ENCODE assay signal across 1 cellular context in genomic region chr12:118358008-118358359, GRCh38.
TF ChIP-seq lines count a peak whose summit lies in the region.

No MANE protein-coding gene starts in this region.

TF ChIP-seq in GM12878, 131 proteins besides CTCF, POLR2A, EP300 and RAD21:
- no peak for TF ChIP-seq MTA2 (IDR thresholded peaks at IDR 0.05; ENCODE audit: low read depth)
- TF ChIP-seq RB1 (IDR thresholded peaks at IDR 0.05; ENCODE audit: borderline replicate concordance): no peak
- TF ChIP-seq TBL1XR1 (IDR thresholded peaks at IDR 0.05; ENCODE audit: low read depth, low read length): no peak
- TF ChIP-seq BCL11A (IDR thresholded peaks at IDR 0.05; ENCODE audit: low read depth, low read length): no peak
- TF ChIP-seq SKIL (IDR thresholded peaks at IDR 0.05; ENCODE audit: low read depth, poor library complexity, severe bottlenecking): no peak
- no peak for TF ChIP-seq SREBF2 (IDR thresholded peaks at IDR 0.05; ENCODE audit: low read length)
- TF ChIP-seq, protein P1, sequence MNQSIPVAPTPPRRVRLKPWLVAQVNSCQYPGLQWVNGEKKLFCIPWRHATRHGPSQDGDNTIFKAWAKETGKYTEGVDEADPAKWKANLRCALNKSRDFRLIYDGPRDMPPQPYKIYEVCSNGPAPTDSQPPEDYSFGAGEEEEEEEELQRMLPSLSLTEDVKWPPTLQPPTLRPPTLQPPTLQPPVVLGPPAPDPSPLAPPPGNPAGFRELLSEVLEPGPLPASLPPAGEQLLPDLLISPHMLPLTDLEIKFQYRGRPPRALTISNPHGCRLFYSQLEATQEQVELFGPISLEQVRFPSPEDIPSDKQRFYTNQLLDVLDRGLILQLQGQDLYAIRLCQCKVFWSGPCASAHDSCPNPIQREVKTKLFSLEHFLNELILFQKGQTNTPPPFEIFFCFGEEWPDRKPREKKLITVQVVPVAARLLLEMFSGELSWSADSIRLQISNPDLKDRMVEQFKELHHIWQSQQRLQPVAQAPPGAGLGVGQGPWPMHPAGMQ (IDR thresholded peaks at IDR 0.05; ENCODE audit: borderline replicate concordance): no peak
- TF ChIP-seq, protein P2, sequence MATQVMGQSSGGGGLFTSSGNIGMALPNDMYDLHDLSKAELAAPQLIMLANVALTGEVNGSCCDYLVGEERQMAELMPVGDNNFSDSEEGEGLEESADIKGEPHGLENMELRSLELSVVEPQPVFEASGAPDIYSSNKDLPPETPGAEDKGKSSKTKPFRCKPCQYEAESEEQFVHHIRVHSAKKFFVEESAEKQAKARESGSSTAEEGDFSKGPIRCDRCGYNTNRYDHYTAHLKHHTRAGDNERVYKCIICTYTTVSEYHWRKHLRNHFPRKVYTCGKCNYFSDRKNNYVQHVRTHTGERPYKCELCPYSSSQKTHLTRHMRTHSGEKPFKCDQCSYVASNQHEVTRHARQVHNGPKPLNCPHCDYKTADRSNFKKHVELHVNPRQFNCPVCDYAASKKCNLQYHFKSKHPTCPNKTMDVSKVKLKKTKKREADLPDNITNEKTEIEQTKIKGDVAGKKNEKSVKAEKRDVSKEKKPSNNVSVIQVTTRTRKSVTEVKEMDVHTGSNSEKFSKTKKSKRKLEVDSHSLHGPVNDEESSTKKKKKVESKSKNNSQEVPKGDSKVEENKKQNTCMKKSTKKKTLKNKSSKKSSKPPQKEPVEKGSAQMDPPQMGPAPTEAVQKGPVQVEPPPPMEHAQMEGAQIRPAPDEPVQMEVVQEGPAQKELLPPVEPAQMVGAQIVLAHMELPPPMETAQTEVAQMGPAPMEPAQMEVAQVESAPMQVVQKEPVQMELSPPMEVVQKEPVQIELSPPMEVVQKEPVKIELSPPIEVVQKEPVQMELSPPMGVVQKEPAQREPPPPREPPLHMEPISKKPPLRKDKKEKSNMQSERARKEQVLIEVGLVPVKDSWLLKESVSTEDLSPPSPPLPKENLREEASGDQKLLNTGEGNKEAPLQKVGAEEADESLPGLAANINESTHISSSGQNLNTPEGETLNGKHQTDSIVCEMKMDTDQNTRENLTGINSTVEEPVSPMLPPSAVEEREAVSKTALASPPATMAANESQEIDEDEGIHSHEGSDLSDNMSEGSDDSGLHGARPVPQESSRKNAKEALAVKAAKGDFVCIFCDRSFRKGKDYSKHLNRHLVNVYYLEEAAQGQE (IDR thresholded peaks at IDR 0.05; ENCODE audit: low read depth, low read length): no peak
- TF ChIP-seq GABPA (IDR thresholded peaks at IDR 0.05; ENCODE audit: low read depth): no peak
- TF ChIP-seq, protein P3, sequence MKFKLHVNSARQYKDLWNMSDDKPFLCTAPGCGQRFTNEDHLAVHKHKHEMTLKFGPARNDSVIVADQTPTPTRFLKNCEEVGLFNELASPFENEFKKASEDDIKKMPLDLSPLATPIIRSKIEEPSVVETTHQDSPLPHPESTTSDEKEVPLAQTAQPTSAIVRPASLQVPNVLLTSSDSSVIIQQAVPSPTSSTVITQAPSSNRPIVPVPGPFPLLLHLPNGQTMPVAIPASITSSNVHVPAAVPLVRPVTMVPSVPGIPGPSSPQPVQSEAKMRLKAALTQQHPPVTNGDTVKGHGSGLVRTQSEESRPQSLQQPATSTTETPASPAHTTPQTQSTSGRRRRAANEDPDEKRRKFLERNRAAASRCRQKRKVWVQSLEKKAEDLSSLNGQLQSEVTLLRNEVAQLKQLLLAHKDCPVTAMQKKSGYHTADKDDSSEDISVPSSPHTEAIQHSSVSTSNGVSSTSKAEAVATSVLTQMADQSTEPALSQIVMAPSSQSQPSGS (IDR thresholded peaks at IDR 0.05; ENCODE audit: low read length): no peak
- TF ChIP-seq EED (IDR thresholded peaks at IDR 0.05; ENCODE audit: low read depth): no peak
- no peak for TF ChIP-seq IRF3 (IDR thresholded peaks at IDR 0.05)
- TF ChIP-seq MTA3 (IDR thresholded peaks at IDR 0.05; ENCODE audit: borderline replicate concordance, low read length): no peak
- TF ChIP-seq PRDM15 (CRISPR knock-in tag; IDR thresholded peaks at IDR 0.05): no peak
- TF ChIP-seq MLLT1 (IDR thresholded peaks at IDR 0.05): no peak
- TF ChIP-seq BCL3 (IDR thresholded peaks at IDR 0.05; ENCODE audit: borderline replicate concordance, insufficient read depth, low read depth, low read length, poor library complexity, severe bottlenecking): no peak
- TF ChIP-seq FOS (IDR thresholded peaks at IDR 0.05; ENCODE audit: borderline replicate concordance, extremely low read depth, insufficient read length): no peak
- TF ChIP-seq ZBTB11 (CRISPR knock-in tag; IDR thresholded peaks at IDR 0.05): no peak
- TF ChIP-seq PML (IDR thresholded peaks at IDR 0.05; ENCODE audit: low read length): no peak
